In the genomic region with DNA sequence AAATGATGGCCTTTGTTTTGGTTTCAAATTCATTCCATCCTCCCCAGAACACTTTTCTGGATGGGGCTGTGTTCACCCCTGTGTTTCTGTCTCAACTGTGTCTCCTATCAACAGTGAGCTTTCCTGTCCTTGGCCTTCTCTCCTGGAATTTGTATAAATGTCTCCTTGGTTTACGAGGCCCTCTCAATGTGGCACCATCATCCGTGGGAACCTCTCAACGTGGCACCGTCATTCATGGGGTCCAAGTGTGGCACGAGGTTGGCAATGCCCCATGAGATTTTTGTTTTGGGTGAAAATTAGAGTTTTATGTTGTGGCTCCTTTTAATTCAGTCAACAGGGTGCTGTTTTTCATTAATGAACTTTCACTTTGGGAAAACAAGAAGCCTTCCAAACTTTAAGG, we compare ENCODE assay signal across 5 cellular contexts.
"Had no signal": no experiment of that assay in that cellular context is flagged by ENCODE, and none has a peak within 500 bp of the region (broad histone marks: within the 10 kb centered on the region; RNA-seq: fewer than 3 reads in every experiment).

No MANE protein-coding gene starts in this region.

- DNase-seq: H9, HCEC 1CT, IMR-90 had no signal

- ATAC-seq: GM23338, K562 had no signal
